In the genomic region with DNA sequence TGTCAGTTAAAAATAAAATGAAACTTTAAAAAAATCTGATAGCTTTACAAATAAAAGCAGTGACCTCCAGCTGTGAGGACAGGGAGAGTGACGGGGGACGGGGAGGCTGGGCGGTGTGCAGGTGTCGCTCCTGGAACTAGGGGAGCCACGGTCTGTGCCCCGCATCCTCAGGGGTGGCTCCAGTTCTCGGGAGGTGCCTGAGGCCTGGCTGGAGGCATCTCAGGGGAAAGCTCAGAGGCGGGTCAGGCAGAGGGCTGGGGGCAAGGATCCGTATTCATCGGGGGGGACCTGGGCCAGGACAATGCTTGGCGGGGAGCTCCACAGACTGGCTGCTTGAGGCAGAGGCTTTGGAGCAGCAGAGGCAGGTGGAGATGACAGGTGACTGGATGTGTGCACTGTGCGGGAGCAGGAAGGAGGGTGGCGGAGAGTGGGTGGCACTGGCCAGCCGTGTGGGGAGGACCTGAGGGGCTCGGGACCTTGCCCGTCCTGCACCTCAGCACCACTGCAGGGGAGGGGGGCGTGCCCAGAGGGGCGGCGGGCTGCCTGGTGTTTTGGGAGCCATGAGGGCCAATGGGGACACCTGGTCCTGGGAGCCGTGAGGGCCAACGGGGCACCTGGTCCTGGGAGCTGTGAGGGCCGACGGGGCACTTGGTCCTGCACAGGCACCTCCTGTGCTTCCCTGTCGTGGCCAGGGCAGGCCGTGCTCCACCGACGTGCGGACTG, we compare ENCODE assay signal across 18 cellular contexts. TPM values are rescaled to one million over a fixed set of nuclear protein-coding genes. Genes with fewer than 3 reads are reported as not detected.
DNase-seq lines count a peak whose midpoint lies in the region; ATAC-seq and TF ChIP-seq lines count a peak whose summit lies in the region.
"Had no signal": no experiment of that assay in that cellular context is flagged by ENCODE, and none has a peak within 500 bp of the region (broad histone marks: within the 10 kb centered on the region; RNA-seq: fewer than 3 reads in every experiment).

No MANE protein-coding gene starts in this region.

- ATAC-seq in Panc1 (peak; percentile 6; the same call in 1 of the 2 replicates), omental fat pad (ENCODE audit: low FRiP score) (no peak), HG02798 (IDR thresholded peaks at IDR 0.05; ENCODE audit: poor library complexity, unreplicated experiment) (no peak)
- no peak for ATAC-seq in naive thymus-derived CD4-positive, alpha-beta T cell
- ATAC-seq: activated naive CD4-positive, alpha-beta T cell treated with anti-CD3 and anti-CD28 coated beads, Interleukin-2, amount 50 U/mL, for 72 hours; gastrocnemius medialis had no signal

- no peak for TF ChIP-seq POLR2A in testis (IDR thresholded peaks at IDR 0.05)

- H3K4me1 ChIP-seq in Panc1 (ENCODE audit: control insufficient read depth, insufficient read depth, low read length) (peaks cover 78% of the 10 kb centered on the region), testis (peaks cover 64% of the 10 kb centered on the region)
- H3K4me1 ChIP-seq in naive thymus-derived CD4-positive, alpha-beta T cell (ENCODE audit: control insufficient read depth in 2 of 2, insufficient read depth in 2 of 2, low read length in 2 of 2), result peaks cover 0 to 15% of the 10 kb centered on the region in 2 donors

- no peaks in the 10 kb centered on the region for H3K27me3 Mint-ChIP-seq in dendritic cell treated with granulocyte-macrophage colony-stimulating factor and Interleukin-4, amounts not matched to agents 40 ng/mL and 50 ng/mL, for 4 days
- H3K27me3 Mint-ChIP-seq in naive thymus-derived CD4-positive, alpha-beta T cell, result no peaks in the 10 kb centered on the region

- 81 to 87% methylated on average over 17 to 28 of the region's 28 CpGs for WGBS in testis, 2 donors

- H3K27me3 ChIP-seq in Panc1 (ENCODE audit: control insufficient read depth, insufficient read depth, low read length), result no peaks in the 10 kb centered on the region
- no peaks in the 10 kb centered on the region for H3K27me3 ChIP-seq in naive thymus-derived CD4-positive, alpha-beta T cell (ENCODE audit: control insufficient read depth in 2 of 2, insufficient read depth in 2 of 2, low read length in 2 of 2)
- no peaks in the 10 kb centered on the region for H3K27me3 ChIP-seq in testis
- H3K27me3 ChIP-seq: BE2C, gastrocnemius medialis had no signal

- intact Hi-C loops in Panc1 (cut with micrococcal nuclease; ENCODE audit: unreplicated experiment) (no loop called here), testis (cut with DNase I; ENCODE audit: low total_unique reads) (no loop called here)
- intact Hi-C loops in dendritic cell treated with granulocyte-macrophage colony-stimulating factor and Interleukin-4, amounts not matched to agents 40 ng/mL and 50 ng/mL, for 4 days (cut with micrococcal nuclease), result no loop called here
- intact Hi-C loops in naive thymus-derived CD4-positive, alpha-beta T cell (cut with micrococcal nuclease), result no loop called here

- peaks cover 82% of the 10 kb centered on the region for H3K36me3 Mint-ChIP-seq in dendritic cell treated with granulocyte-macrophage colony-stimulating factor and Interleukin-4, amounts not matched to agents 40 ng/mL and 50 ng/mL, for 4 days (ENCODE audit: low read depth)
- peaks cover 0 to 8% (median 4%) of the 10 kb centered on the region in 5 donors for H3K36me3 Mint-ChIP-seq in naive thymus-derived CD4-positive, alpha-beta T cell
- H3K36me3 Mint-ChIP-seq: activated naive CD4-positive, alpha-beta T cell treated with anti-CD3 and anti-CD28 coated beads, Interleukin-2, amount 50 U/mL, for 72 hours had no signal

- H3K27ac Mint-ChIP-seq in dendritic cell treated with granulocyte-macrophage colony-stimulating factor and Interleukin-4, amounts not matched to agents 40 ng/mL and 50 ng/mL, for 4 days, result peak overlapping the region; percentile 96
- H3K27ac Mint-ChIP-seq in naive thymus-derived CD4-positive, alpha-beta T cell, result peak overlapping the region in 6 of 9 donors; percentile 19 to 72 (median 44)
- H3K27ac Mint-ChIP-seq: T-helper 2 cell treated with Interferon-gamma antibody and Interleukin-4, amounts not matched to agents 5 μg/mL and 100 μg/mL, for 36 hours had no signal

- H3K36me3 ChIP-seq in Panc1 (ENCODE audit: control insufficient read depth, insufficient read depth, low read length) (no peaks in the 10 kb centered on the region), testis (ENCODE audit: low read depth, missing control alignments) (no peaks in the 10 kb centered on the region)
- H3K36me3 ChIP-seq in naive thymus-derived CD4-positive, alpha-beta T cell (ENCODE audit: control insufficient read depth in 2 of 3, insufficient read depth in 3 of 3, low read length in 3 of 3), result peaks cover 0 to 45% (median 0%) of the 10 kb centered on the region in 3 experiments

- H3K9me3 Mint-ChIP-seq in dendritic cell treated with granulocyte-macrophage colony-stimulating factor and Interleukin-4, amounts not matched to agents 40 ng/mL and 50 ng/mL, for 4 days, result no peaks in the 10 kb centered on the region
- H3K9me3 Mint-ChIP-seq in naive thymus-derived CD4-positive, alpha-beta T cell, result no peaks in the 10 kb centered on the region
- H3K9me3 Mint-ChIP-seq: activated naive CD4-positive, alpha-beta T cell treated with anti-CD3 and anti-CD28 coated beads, Interleukin-2, amount 50 U/mL, for 72 hours; T-helper 2 cell treated with Interferon-gamma antibody and Interleukin-4, amounts not matched to agents 5 μg/mL and 100 μg/mL, for 36 hours had no signal

- CTCF ChIA-PET in Panc1 (lab: Charles Lee), result interaction anchor here (1.0 kb wide), 1 partner anchor 41 kb away, joined by 3 read pairs; no protein-coding TSS in a partner anchor
- CTCF ChIA-PET in naive thymus-derived CD4-positive, alpha-beta T cell (lab: Charles Lee), result interaction anchor here (0.6 kb wide), 1 partner anchor 23 kb away, joined by 3 read pairs; no protein-coding TSS in a partner anchor

- no peak for TF ChIP-seq CTCF in Panc1 (IDR thresholded peaks at IDR 0.05)
- TF ChIP-seq CTCF in testis (IDR thresholded peaks at IDR 0.05), result no peak
- TF ChIP-seq CTCF in omental fat pad (IDR thresholded peaks at IDR 0.05), result no peak

- no TSS peak for BruUV-seq in Panc1 (replicated peaks; lab: Mats Ljungman, UMichigan)

- in situ Hi-C loops in Panc1 (cut with HindIII; ENCODE audit: low pct_unique_long_range_greater_than_20kb, low sequenced_read_pairs), result no loop called here

- H3K4me3 ChIP-seq in Panc1 (ENCODE audit: low read depth in 2 of 2, low read length in 2 of 2) (no peak overlapping the region), testis (no peak overlapping the region)
- H3K4me3 ChIP-seq in naive thymus-derived CD4-positive, alpha-beta T cell (ENCODE audit: low read length), result no peak overlapping the region
- H3K4me3 ChIP-seq: gastrocnemius medialis had no signal

- POLR2A ChIA-PET in Panc1 (lab: Charles Lee), result no interaction called here
- POLR2A ChIA-PET in naive thymus-derived CD4-positive, alpha-beta T cell (lab: Charles Lee), result no interaction called here

- DNase-seq in Panc1 (ENCODE audit: low read depth, low spot score) (no peak), testis (no peak), omental fat pad (ENCODE audit: low spot score) (no peak), pons (ENCODE audit: low spot score) (no peak)
- no peak for DNase-seq in naive thymus-derived CD4-positive, alpha-beta T cell
- DNase-seq: activated CD4-positive, alpha-beta T cell treated with anti-CD3 and anti-CD28 coated beads for 4 hours; BE2C; EL; gastrocnemius medialis; MM.1S; NCI-H2029 treated with DMSO at 0.1 percent for 48 hours; SHP77; stimulated activated CD4-positive, alpha-beta T cell treated with anti-CD3 and anti-CD28 coated beads, Interleukin-2, amount 100 ng/mL, for 24 hours; stimulated activated CD8-positive, alpha-beta memory T cell treated with anti-CD3 and anti-CD28 coated beads, Interleukin-4, amount 100 ng/mL, for 48 hours had no signal

- H3K9me3 ChIP-seq in Panc1 (ENCODE audit: control insufficient read depth, insufficient read depth, low read depth, low read length), result no peaks in the 10 kb centered on the region
- no peaks in the 10 kb centered on the region for H3K9me3 ChIP-seq in naive thymus-derived CD4-positive, alpha-beta T cell (ENCODE audit: control insufficient read depth in 2 of 3, low read length in 3 of 3)
- H3K9me3 ChIP-seq in testis, result no peaks in the 10 kb centered on the region
- H3K9me3 ChIP-seq: BE2C, gastrocnemius medialis had no signal

- H3K27ac ChIP-seq in Panc1 (ENCODE audit: low read length) (peak overlapping the region; percentile 86), testis (peak overlapping the region; percentile 87 to 91)
- H3K27ac ChIP-seq in naive thymus-derived CD4-positive, alpha-beta T cell (ENCODE audit: low read depth, low read length), result no peak overlapping the region

- no peak overlapping the region for H3K4me3 Mint-ChIP-seq in dendritic cell treated with granulocyte-macrophage colony-stimulating factor and Interleukin-4, amounts not matched to agents 40 ng/mL and 50 ng/mL, for 4 days
- no peak overlapping the region for H3K4me3 Mint-ChIP-seq in naive thymus-derived CD4-positive, alpha-beta T cell
- H3K4me3 Mint-ChIP-seq: T-helper 2 cell treated with Interferon-gamma antibody and Interleukin-4, amounts not matched to agents 5 μg/mL and 100 μg/mL, for 36 hours had no signal

- H3K4me1 Mint-ChIP-seq in dendritic cell treated with granulocyte-macrophage colony-stimulating factor and Interleukin-4, amounts not matched to agents 40 ng/mL and 50 ng/mL, for 4 days (ENCODE audit: low read depth), result peaks cover 80% of the 10 kb centered on the region
- peaks cover 3 to 41% (median 21%) of the 10 kb centered on the region in 7 donors for H3K4me1 Mint-ChIP-seq in naive thymus-derived CD4-positive, alpha-beta T cell

RNA-seq across cellular contexts. Expression of a gene that starts 13.2 kb away (rescaled TPM):
- total RNA-seq in Panc1 (2021; ENCODE audit: unreplicated experiment), result 51.6 TPM
- 56.2 TPM for polyA plus RNA-seq in Panc1 (2012; ENCODE audit: insufficient read length)
- total RNA-seq in naive thymus-derived CD4-positive, alpha-beta T cell, result 10 to 100 TPM in 4 of 5 experiments, 1 to 10 TPM in 1; 9.1 to 22.2 (median 12.1) TPM
- polyA plus RNA-seq in naive thymus-derived CD4-positive, alpha-beta T cell, result 1 to 10 TPM; 1.5 to 3.6 TPM
- 10 to 100 TPM; 32.6 to 45.1 TPM for total RNA-seq in testis
- 16.0 TPM for polyA plus RNA-seq in testis (ENCODE audit: insufficient read depth, low read depth, low replicate concordance)
- total RNA-seq in omental fat pad, result 10 to 100 TPM in 3 of 4 donors, 1 to 10 TPM in 1; 6.0 to 24.4 (median 12.2) TPM
